Comparison of ENCODE assay signal across 32 cellular contexts in genomic region chr16:84960942-84961341, GRCh38.
"Had no signal": no experiment of that assay in that cellular context is flagged by ENCODE, and none has a peak within 500 bp of the region (broad histone marks: within the 10 kb centered on the region; RNA-seq: fewer than 3 reads in every experiment).

No MANE protein-coding gene starts in this region.

- H3K4me1 ChIP-seq: adrenal gland, ascending aorta, breast epithelium, colonic mucosa, esophagus squamous epithelium, gastroesophageal sphincter had no signal

- DNase-seq: activated CD4-positive, alpha-beta memory T cell treated with anti-CD3 and anti-CD28 coated beads for 36 hours; activated CD4-positive, alpha-beta T cell treated with anti-CD3 and anti-CD28 coated beads for 36 hours; activated CD4-positive, alpha-beta T cell treated with anti-CD3 and anti-CD28 coated beads, Interleukin-2, amount 10 ng/mL, durations not matched to agents 24 days and 14 days; activated CD4-positive, CD25-positive, alpha-beta regulatory T cell; activated CD4-positive, CD25-positive, alpha-beta regulatory T cell treated with anti-CD3 and anti-CD28 coated beads, Interleukin-2, amount 50 U/mL, for 72 hours; activated CD8-positive, alpha-beta memory T cell treated with anti-CD3 and anti-CD28 coated beads, Interleukin-2, amount 10 ng/mL, durations not matched to agents 7 days and 5 days; activated CD8-positive, alpha-beta memory T cell treated with anti-CD3 and anti-CD28 coated beads, Interleukin-2, amount 50 U/mL, for 4 hours; activated CD8-positive, alpha-beta T cell treated with anti-CD3 and anti-CD28 coated beads, Interleukin-2, amount 10 ng/mL, durations not matched to agents 7 days and 5 days; activated effector memory CD4-positive, alpha-beta T cell treated with anti-CD3 and anti-CD28 coated beads, Interleukin-2, amount 50 U/mL, for 16 hours; activated naive CD4-positive, alpha-beta T cell treated with anti-CD3 and anti-CD28 coated beads for 36 hours; activated naive CD8-positive, alpha-beta T cell treated with anti-CD3 and anti-CD28 coated beads for 36 hours; activated naive CD8-positive, alpha-beta T cell treated with anti-CD3 and anti-CD28 coated beads, Interleukin-2, amount 50 U/mL, for 24 hours; activated T-cell treated with anti-CD3 and anti-CD28 coated beads, Interleukin-2, amount 50 U/mL, for 1 hour; activated T-cell treated with anti-CD3 and anti-CD28 coated beads, Interleukin-2, amount 50 U/mL, for 48 hours; adrenal gland; central memory CD4-positive, alpha-beta T cell; cerebellar nuclear complex; colonic mucosa; effector CD8-positive, alpha-beta T cell; esophagus squamous epithelium; foreskin melanocyte; T-helper 1 cell; T-helper 17 cell; T1000; WERI-Rb-1 had no signal

- H3K9me3 ChIP-seq: adrenal gland, ascending aorta, breast epithelium, colonic mucosa, esophagus squamous epithelium, gastroesophageal sphincter had no signal

- FAIRE-seq: endometrium, endothelial cell of umbilical vein had no signal

- H3K27me3 ChIP-seq: adrenal gland, ascending aorta, breast epithelium, cardiac muscle cell, colonic mucosa, gastroesophageal sphincter had no signal

- H3K27ac ChIP-seq: adrenal gland, ascending aorta, breast epithelium, cardiac muscle cell, colonic mucosa, epithelial cell of prostate, esophagus squamous epithelium, gastroesophageal sphincter, WERI-Rb-1 had no signal

- H3K4me3 ChIP-seq: adrenal gland, ascending aorta, breast epithelium, cardiac muscle cell, colonic mucosa, esophagus squamous epithelium, gastroesophageal sphincter had no signal

- H3K36me3 ChIP-seq: adrenal gland, ascending aorta, breast epithelium, cardiac muscle cell, colonic mucosa, esophagus squamous epithelium, gastroesophageal sphincter, WERI-Rb-1 had no signal

- ATAC-seq: activated CD4-positive, alpha-beta T cell treated with anti-CD3 and anti-CD28 coated beads for 36 hours; activated CD8-positive, alpha-beta memory T cell treated with anti-CD3 and anti-CD28 coated beads, Interleukin-2, amount 10 ng/mL, durations not matched to agents 7 days and 5 days; activated CD8-positive, alpha-beta T cell treated with anti-CD3 and anti-CD28 coated beads, Interleukin-2, amount 10 ng/mL, durations not matched to agents 7 days and 5 days; activated naive CD8-positive, alpha-beta T cell treated with anti-CD3 and anti-CD28 coated beads, Interleukin-2, amount 50 U/mL, for 24 hours; gastroesophageal sphincter; T-helper 17 cell had no signal
